17 cellular contexts compared by ENCODE assay signal in genomic region chr12:124964836-124965462, GRCh38. TPM values are rescaled to one million over a fixed set of nuclear protein-coding genes. Genes with fewer than 3 reads are reported as not detected.
DNase-seq lines count a peak whose midpoint lies in the region; ATAC-seq and TF ChIP-seq lines count a peak whose summit lies in the region.
"Had no signal": no experiment of that assay in that cellular context is flagged by ENCODE, and none has a peak within 500 bp of the region (broad histone marks: within the 10 kb centered on the region; RNA-seq: fewer than 3 reads in every experiment).

No MANE protein-coding gene starts in this region.

- H3K9me3 ChIP-seq in osteoblast (ENCODE audit: low read depth, low read length): no peaks in the 10 kb centered on the region
- H3K9me3 ChIP-seq: HAP-1, SJSA1 had no signal

- no peak overlapping the region for H2AFZ ChIP-seq in osteoblast (ENCODE audit: low read length)

- H3K27ac ChIP-seq in coronary artery: no peak overlapping the region
- no peak overlapping the region for H3K27ac ChIP-seq in osteoblast (ENCODE audit: low read depth, low read length)
- H3K27ac ChIP-seq: HL-60, SJSA1 had no signal

- no peak overlapping the region for H3K4me2 ChIP-seq in osteoblast (ENCODE audit: insufficient read depth, low read length)

- no peak for DNase-seq in stimulated activated naive CD8-positive, alpha-beta T cell treated with anti-CD3 and anti-CD28 coated beads, Interleukin-15, amount 100 ng/mL, for 72 hours
- no peak for DNase-seq in stimulated activated naive CD8-positive, alpha-beta T cell treated with anti-CD3 and anti-CD28 coated beads, Interleukin-15, Interleukin-2, amounts not matched to agents 100 U/mL and 50 U/mL, for 24 hours
- peak; percentile 69 for DNase-seq in coronary artery (ENCODE audit: low spot score)
- peak; percentile 82 for DNase-seq in osteoblast (ENCODE audit: insufficient read length, low spot score, missing footprints)
- no peak for DNase-seq in NCI-H1930 (lab: John Stamatoyannopoulos, UW)
- no peak for DNase-seq in germinal center (ENCODE audit: low spot score)
- DNase-seq: ACHN, AML-193, Calu3, DMS79, NCI-H187, NCI-H510A, NCI-H774 had no signal

- no peak for TF ChIP-seq CTCF in coronary artery (IDR thresholded peaks at IDR 0.05)
- no peak for TF ChIP-seq CTCF in osteoblast (IDR thresholded peaks at IDR 0.05; ENCODE audit: extremely low read depth, low read depth, low read length)

- no peaks in the 10 kb centered on the region for H3K9me3 Mint-ChIP-seq in stimulated activated naive CD8-positive, alpha-beta T cell treated with anti-CD3 and anti-CD28 coated beads, Interleukin-15, amount 100 ng/mL, for 72 hours

- H3K27ac Mint-ChIP-seq in stimulated activated naive CD8-positive, alpha-beta T cell treated with anti-CD3 and anti-CD28 coated beads, Interleukin-15, amount 100 ng/mL, for 72 hours: peak overlapping the region in 1 of 2 donors; percentile 89

- no peaks in the 10 kb centered on the region for H4K20me1 ChIP-seq in osteoblast (ENCODE audit: insufficient read depth, low read length)

- no peaks in the 10 kb centered on the region for H3K4me1 ChIP-seq in osteoblast (ENCODE audit: insufficient read depth, low read length)
- H3K4me1 ChIP-seq: HAP-1, SJSA1 had no signal

- no peaks in the 10 kb centered on the region for H3K27me3 ChIP-seq in osteoblast (ENCODE audit: insufficient read depth, low read length)
- H3K27me3 ChIP-seq: SJSA1 had no signal

- no peaks in the 10 kb centered on the region for H3K27me3 Mint-ChIP-seq in stimulated activated naive CD8-positive, alpha-beta T cell treated with anti-CD3 and anti-CD28 coated beads, Interleukin-15, amount 100 ng/mL, for 72 hours

- H3K36me3 ChIP-seq in osteoblast (ENCODE audit: insufficient read depth, low read length): peaks cover 40% of the 10 kb centered on the region

- no peaks in the 10 kb centered on the region for H3K4me1 Mint-ChIP-seq in stimulated activated naive CD8-positive, alpha-beta T cell treated with anti-CD3 and anti-CD28 coated beads, Interleukin-15, amount 100 ng/mL, for 72 hours

- no peak overlapping the region for H3K4me3 Mint-ChIP-seq in stimulated activated naive CD8-positive, alpha-beta T cell treated with anti-CD3 and anti-CD28 coated beads, Interleukin-15, amount 100 ng/mL, for 72 hours

- peak; percentile 23 for ATAC-seq in stimulated activated naive CD8-positive, alpha-beta T cell treated with anti-CD3 and anti-CD28 coated beads, Interleukin-15, amount 100 ng/mL, for 72 hours
- no peak for ATAC-seq in stimulated activated naive CD8-positive, alpha-beta T cell treated with anti-CD3 and anti-CD28 coated beads, Interleukin-15, Interleukin-2, amounts not matched to agents 100 U/mL and 50 U/mL, for 24 hours
- no peak for ATAC-seq in HG03039 (IDR thresholded peaks at IDR 0.05; ENCODE audit: unreplicated experiment)

- H3K4me3 ChIP-seq in coronary artery: no peak overlapping the region
- H3K4me3 ChIP-seq in osteoblast (ENCODE audit: insufficient read depth, low read length): no peak overlapping the region
- H3K4me3 ChIP-seq: HAP-1, SJSA1 had no signal

- no peaks in the 10 kb centered on the region for H3K79me2 ChIP-seq in osteoblast (ENCODE audit: insufficient read depth, low read length)

RNA-seq across cellular contexts. Expression of gene DHX37, which starts 24.0 kb away (rescaled TPM):
- 14.1 and 16.6 TPM in 2 replicates for total RNA-seq in osteoblast

RNA-seq across cellular contexts. Expression of gene BRI3BP, which starts 28.5 kb away (rescaled TPM):
- 2.1 and 2.2 TPM in 2 replicates for total RNA-seq in osteoblast

RNA-seq across cellular contexts. Expression of gene UBC, which starts 50.5 kb away (rescaled TPM):
- 1,904 and 1,975 TPM in 2 replicates for total RNA-seq in osteoblast

Comparison
In these comparisons a context has a peak if more than half of its experiments do, and no peak if none do; other contexts are left out.
1. DNase-seq: peak in coronary artery (single experiment) and osteoblast (single experiment); none in stimulated activated naive CD8-positive, alpha-beta T cell treated with anti-CD3 and anti-CD28 coated beads, Interleukin-15, amount 100 ng/mL, for 72 hours (0 of 2), stimulated activated naive CD8-positive, alpha-beta T cell treated with anti-CD3 and anti-CD28 coated beads, Interleukin-15, Interleukin-2, amounts not matched to agents 100 U/mL and 50 U/mL, for 24 hours (single experiment), NCI-H1930 (0 of 2) and germinal center (single experiment).